ENCODE assay signal across 12 cellular contexts in the genomic region with DNA sequence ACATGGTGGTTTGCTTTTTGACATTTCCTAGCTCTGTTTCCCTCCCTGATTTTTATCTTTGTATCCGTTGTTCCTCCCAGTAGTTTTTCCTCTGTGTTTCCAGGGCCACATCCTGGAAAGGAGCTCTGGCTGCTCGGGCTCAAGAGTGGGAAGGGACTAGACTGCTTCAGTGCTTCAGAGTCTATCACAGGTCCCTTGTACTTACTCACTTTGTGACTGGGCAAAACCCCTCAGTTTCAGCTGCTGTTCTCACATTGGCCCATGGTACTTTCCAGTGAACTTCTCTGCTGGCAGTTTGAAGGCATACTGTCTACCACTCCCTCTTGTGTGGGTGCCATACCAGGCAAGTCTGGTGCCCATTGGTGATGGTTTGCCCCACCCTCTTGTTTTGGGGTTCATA. TPM values are rescaled to one million over a fixed set of nuclear protein-coding genes. Genes with fewer than 3 reads are reported as not detected.
DNase-seq lines count a peak whose midpoint lies in the region; ATAC-seq and TF ChIP-seq lines count a peak whose summit lies in the region.
"Had no signal": no experiment of that assay in that cellular context is flagged by ENCODE, and none has a peak within 500 bp of the region (broad histone marks: within the 10 kb centered on the region; RNA-seq: fewer than 3 reads in every experiment).

No MANE protein-coding gene starts in this region.

- H3K27me3 Mint-ChIP-seq in activated T-helper 2 cell treated with anti-CD3 and anti-CD28 coated beads, Interferon-gamma antibody, Interleukin-2, Interleukin-4, amounts not matched to agents 10 μg/mL and 5 μg/mL and 100 μg/mL, durations not matched to agents 14 hours and 24 hours and 36 hours (ENCODE audit: low read depth) = peaks cover 3% of the 10 kb centered on the region

- no peaks in the 10 kb centered on the region for H3K9me3 ChIP-seq in WERI-Rb-1 (ENCODE audit: severe bottlenecking)
- H3K9me3 ChIP-seq: Peyer's patch, suprapubic skin had no signal

- no peaks in the 10 kb centered on the region for H3K36me3 ChIP-seq in WERI-Rb-1
- H3K36me3 ChIP-seq: Peyer's patch, suprapubic skin had no signal

- no peaks in the 10 kb centered on the region for H3K9me3 Mint-ChIP-seq in activated T-helper 2 cell treated with anti-CD3 and anti-CD28 coated beads, Interferon-gamma antibody, Interleukin-2, Interleukin-4, amounts not matched to agents 10 μg/mL and 5 μg/mL and 100 μg/mL, durations not matched to agents 14 hours and 24 hours and 36 hours

- no peak for TF ChIP-seq CTCF in WERI-Rb-1 (IDR thresholded peaks at IDR 0.05; ENCODE audit: low read depth, low read length)

- H3K27ac ChIP-seq in WERI-Rb-1 = no peak overlapping the region
- H3K27ac ChIP-seq: Peyer's patch, suprapubic skin had no signal

- TF ChIP-seq POLR2A in GM18526 (IDR thresholded peaks at IDR 0.05; ENCODE audit: extremely low read depth, insufficient read length) = peak; percentile 17

- ATAC-seq in GM19463 (IDR thresholded peaks at IDR 0.05; ENCODE audit: unreplicated experiment) (peak; percentile 83), HG03045 (IDR thresholded peaks at IDR 0.05; ENCODE audit: unreplicated experiment) (peak; percentile 89)

- no peak for DNase-seq in activated T-helper 2 cell treated with anti-CD3 and anti-CD28 coated beads, Interferon-gamma antibody, Interleukin-2, Interleukin-4, amounts not matched to agents 10 μg/mL and 5 μg/mL and 100 μg/mL, durations not matched to agents 14 hours and 24 hours and 36 hours (ENCODE audit: low spot score)
- no peak for DNase-seq in globus pallidus (ENCODE audit: low spot score)
- no peak for DNase-seq in activated effector memory CD4-positive, alpha-beta T cell treated with anti-CD3 and anti-CD28 coated beads, Interleukin-2, amount 50 U/mL, for 16 hours
- DNase-seq in WERI-Rb-1 = no peak
- DNase-seq: Peyer's patch, small intestine had no signal

- intact Hi-C loops in activated T-helper 2 cell treated with anti-CD3 and anti-CD28 coated beads, Interferon-gamma antibody, Interleukin-2, Interleukin-4, amounts not matched to agents 10 μg/mL and 5 μg/mL and 100 μg/mL, durations not matched to agents 14 hours and 24 hours and 36 hours (cut with micrococcal nuclease) = no loop called here

- no peaks in the 10 kb centered on the region for H3K27me3 ChIP-seq in WERI-Rb-1 (ENCODE audit: insufficient read depth, low read depth, severe bottlenecking)
- H3K27me3 ChIP-seq: Peyer's patch had no signal

- H3K27ac Mint-ChIP-seq in activated T-helper 2 cell treated with anti-CD3 and anti-CD28 coated beads, Interferon-gamma antibody, Interleukin-2, Interleukin-4, amounts not matched to agents 10 μg/mL and 5 μg/mL and 100 μg/mL, durations not matched to agents 14 hours and 24 hours and 36 hours = peak overlapping the region; percentile 77

- H3K36me3 Mint-ChIP-seq in activated T-helper 2 cell treated with anti-CD3 and anti-CD28 coated beads, Interferon-gamma antibody, Interleukin-2, Interleukin-4, amounts not matched to agents 10 μg/mL and 5 μg/mL and 100 μg/mL, durations not matched to agents 14 hours and 24 hours and 36 hours (ENCODE audit: low read depth) = no peaks in the 10 kb centered on the region

- no peak overlapping the region for H3K4me3 Mint-ChIP-seq in activated T-helper 2 cell treated with anti-CD3 and anti-CD28 coated beads, Interferon-gamma antibody, Interleukin-2, Interleukin-4, amounts not matched to agents 10 μg/mL and 5 μg/mL and 100 μg/mL, durations not matched to agents 14 hours and 24 hours and 36 hours (ENCODE audit: low read depth)

- H3K4me3 ChIP-seq in WERI-Rb-1 (ENCODE audit: low read depth, low read length) = no peak overlapping the region
- H3K4me3 ChIP-seq: Peyer's patch, suprapubic skin had no signal

- peaks cover 25% of the 10 kb centered on the region for H3K4me1 Mint-ChIP-seq in activated T-helper 2 cell treated with anti-CD3 and anti-CD28 coated beads, Interferon-gamma antibody, Interleukin-2, Interleukin-4, amounts not matched to agents 10 μg/mL and 5 μg/mL and 100 μg/mL, durations not matched to agents 14 hours and 24 hours and 36 hours (ENCODE audit: low read depth)

RNA-seq across cellular contexts. Expression of a gene that starts 7.5 kb away (rescaled TPM):
- 54.3 and 63.4 TPM in 2 replicates for total RNA-seq in activated T-helper 2 cell treated with anti-CD3 and anti-CD28 coated beads, Interferon-gamma antibody, Interleukin-2, Interleukin-4, amounts not matched to agents 10 μg/mL and 5 μg/mL and 100 μg/mL, durations not matched to agents 14 hours and 24 hours and 36 hours

RNA-seq across cellular contexts. Expression of a gene that starts 37.2 kb away (rescaled TPM):
- total RNA-seq in activated T-helper 2 cell treated with anti-CD3 and anti-CD28 coated beads, Interferon-gamma antibody, Interleukin-2, Interleukin-4, amounts not matched to agents 10 μg/mL and 5 μg/mL and 100 μg/mL, durations not matched to agents 14 hours and 24 hours and 36 hours = not detected in 2 replicates
- total RNA-seq: activated CD8-positive, alpha-beta memory T cell treated with anti-CD3 and anti-CD28 coated beads for 36 hours; mucosa of gallbladder; Peyer's patch; suprapubic skin had no signal

RNA-seq across cellular contexts. Expression of a gene that starts 41.3 kb away (rescaled TPM):
- total RNA-seq in activated T-helper 2 cell treated with anti-CD3 and anti-CD28 coated beads, Interferon-gamma antibody, Interleukin-2, Interleukin-4, amounts not matched to agents 10 μg/mL and 5 μg/mL and 100 μg/mL, durations not matched to agents 14 hours and 24 hours and 36 hours = 35.2 and 40.1 TPM in 2 replicates
